16 cellular contexts compared by ENCODE assay signal in the genomic region with DNA sequence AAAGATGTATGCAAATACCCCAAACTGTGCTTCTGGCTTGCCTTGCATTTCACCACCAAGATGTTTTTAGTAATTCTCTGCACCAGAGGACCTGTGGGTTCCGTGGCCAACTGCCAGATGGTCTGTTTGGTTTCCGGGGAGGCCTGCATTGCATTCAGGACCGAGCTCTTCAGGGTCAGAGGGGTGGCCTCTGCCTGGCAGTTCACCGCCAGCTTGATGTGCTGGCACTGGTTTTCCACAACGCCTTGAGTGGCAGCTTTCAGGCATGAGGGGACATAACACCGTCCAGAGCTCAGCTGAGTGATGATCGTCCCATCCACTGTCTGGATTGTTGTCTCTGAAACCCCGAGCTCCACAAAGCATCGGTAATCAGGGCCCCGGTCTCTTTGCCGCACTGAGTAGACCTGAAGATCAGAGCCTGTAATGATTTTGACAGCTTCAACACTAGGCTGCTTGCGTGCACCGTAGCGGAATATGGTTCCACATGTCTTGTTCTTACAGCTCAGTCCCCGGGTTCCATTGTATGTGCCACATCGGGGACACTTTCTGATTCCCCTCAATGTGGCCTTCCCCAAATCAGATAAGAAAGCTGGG. TPM values are rescaled to one million over a fixed set of nuclear protein-coding genes. Genes with fewer than 3 reads are reported as not detected.
DNase-seq lines count a peak whose midpoint lies in the region; ATAC-seq, FAIRE-seq and TF ChIP-seq lines count a peak whose summit lies in the region.
"Had no signal": no experiment of that assay in that cellular context is flagged by ENCODE, and none has a peak within 500 bp of the region (broad histone marks: within the 10 kb centered on the region; RNA-seq: fewer than 3 reads in every experiment).

No MANE protein-coding gene starts in this region.

- no peaks in the 10 kb centered on the region for H3K4me1 ChIP-seq in Peyer's patch
- H3K4me1 ChIP-seq in adrenal gland (replicated peaks in 1 of 2): no peaks in the 10 kb centered on the region
- H3K4me1 ChIP-seq: right atrium auricular region had no signal

- WGBS in adrenal gland, 4 donors: 85 to 93% (median 92%) methylated on average over 6 to 16 of the region's 16 CpGs

- peak; percentile 5 for DNase-seq in SKM-1 treated with dmso at 0.1 percent for 144 hours (lab: John Stamatoyannopoulos, UW; ENCODE audit: unreplicated experiment)
- DNase-seq in SKM-1 (lab: John Stamatoyannopoulos, UW; ENCODE audit: unreplicated experiment): no peak
- DNase-seq in Peyer's patch: peak in 2 of 3 donors; percentile 70 to 84
- peak; percentile 18 for DNase-seq in urothelium cell line (ENCODE audit: low spot score)
- DNase-seq in adrenal gland: no peak
- DNase-seq in cortex of kidney (lab: John Stamatoyannopoulos, UW): no peak
- no peak for DNase-seq in activated T-cell treated with anti-CD3 and anti-CD28 coated beads for 4 hours
- DNase-seq: activated T-cell treated with anti-CD3 and anti-CD28 coated beads, Interleukin-2, amount 50 U/mL, for 72 hours; central memory CD4-positive, alpha-beta T cell; left ventricle myocardium superior; NCI-H69; T-helper 9 cell had no signal

- peaks cover 0 to 47% (median 0%) of the 10 kb centered on the region in 3 donors for H3K36me3 ChIP-seq in Peyer's patch
- H3K36me3 ChIP-seq in adrenal gland (replicated peaks in 1 of 2): peaks cover 0 to 38% of the 10 kb centered on the region in 2 donors

- H3K4me3 ChIP-seq in Peyer's patch: no peak overlapping the region
- H3K4me3 ChIP-seq in adrenal gland: no peak overlapping the region
- H3K4me3 ChIP-seq: right atrium auricular region had no signal

- no peak for FAIRE-seq in urothelium cell line (lab: Jason Lieb, UNC)
- FAIRE-seq: A204.1, H1 had no signal

- ATAC-seq in HG02870 (IDR thresholded peaks at IDR 0.05; ENCODE audit: unreplicated experiment): peak; percentile 88
- ATAC-seq: activated T-cell treated with anti-CD3 and anti-CD28 coated beads, Interleukin-2, amount 50 U/mL, for 72 hours; left ventricle myocardium superior had no signal

- TF ChIP-seq POLR2A in Peyer's patch (IDR thresholded peaks at IDR 0.05) (no peak), adrenal gland (IDR thresholded peaks at IDR 0.05) (no peak)

- intact Hi-C loops in adrenal gland (cut with DNase I): no loop called here

- H3K27ac ChIP-seq in Peyer's patch (peak overlapping the region in 2 of 4 donors; percentile 35 to 65), adrenal gland (no peak overlapping the region)
- H3K27ac ChIP-seq: right atrium auricular region had no signal

- no peaks in the 10 kb centered on the region for H3K9me3 ChIP-seq in Peyer's patch
- H3K9me3 ChIP-seq in adrenal gland (replicated peaks in 1 of 3): no peaks in the 10 kb centered on the region
- H3K9me3 ChIP-seq: right atrium auricular region had no signal

- H3K27me3 ChIP-seq in Peyer's patch: no peaks in the 10 kb centered on the region
- H3K27me3 ChIP-seq in adrenal gland: no peaks in the 10 kb centered on the region
- H3K27me3 ChIP-seq: right atrium auricular region had no signal

- TF ChIP-seq CTCF in Peyer's patch (IDR thresholded peaks at IDR 0.05): no peak
- no peak for TF ChIP-seq CTCF in adrenal gland (IDR thresholded peaks at IDR 0.05)

RNA-seq across cellular contexts. Expression of a gene that starts 9.4 kb away (rescaled TPM):
- total RNA-seq in Peyer's patch (10 to 100 TPM; 10.3 to 18.7 (median 14.0) TPM), adrenal gland (10 to 100 TPM; 15.6 to 33.7 (median 20.6) TPM)
- polyA plus RNA-seq in adrenal gland: 10 to 100 TPM in 2 of 3 donors, 1 to 10 TPM in 1; 8.0 to 13.7 (median 13.5) TPM

Comparison
In these comparisons a context has a peak if more than half of its experiments do, and no peak if none do; other contexts are left out.
1. DNase-seq: peak in SKM-1 treated with dmso at 0.1 percent for 144 hours (single experiment), Peyer's patch (2 of 3) and urothelium cell line (single experiment); none in SKM-1 (single experiment), adrenal gland (0 of 7), cortex of kidney (single experiment) and activated T-cell treated with anti-CD3 and anti-CD28 coated beads for 4 hours (single experiment).